Comparison of ENCODE assay signal across 26 cellular contexts in the genomic region with DNA sequence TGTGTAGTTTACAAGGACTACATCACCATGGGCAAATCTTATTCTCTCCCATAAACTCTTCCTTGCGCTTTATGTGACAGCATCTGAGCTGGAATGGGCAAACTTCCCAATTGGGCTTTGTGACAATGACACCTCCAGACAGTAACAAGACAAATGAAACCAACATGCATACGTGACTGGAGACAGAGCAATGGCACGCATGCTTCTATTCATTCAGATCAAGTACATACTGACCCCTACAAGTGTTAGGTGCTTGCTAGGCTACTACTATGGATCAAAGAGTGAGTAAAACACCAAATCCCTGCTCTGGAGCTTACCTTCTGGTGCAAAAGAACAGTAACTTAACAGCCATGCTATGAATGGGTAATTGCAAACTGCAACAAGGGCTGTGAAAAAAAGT.
"Had no signal": no experiment of that assay in that cellular context is flagged by ENCODE, and none has a peak within 500 bp of the region (broad histone marks: within the 10 kb centered on the region; RNA-seq: fewer than 3 reads in every experiment).

No MANE protein-coding gene starts in this region.

- H3K36me3 ChIP-seq: neural progenitor cell, pancreas, prostate gland, right lobe of liver, sigmoid colon, stomach, thoracic aorta, thyroid gland, tibial nerve, upper lobe of right lung, uterus had no signal

- DNase-seq: naive thymus-derived CD4-positive, alpha-beta T cell; natural killer cell; pancreas; retina; right cardiac atrium; right lobe of liver; sigmoid colon; small intestine; stimulated activated CD4-positive, alpha-beta T cell treated with anti-CD3 and anti-CD28 coated beads, Interleukin-15, amount 100 ng/mL, for 24 hours; stimulated activated CD4-positive, alpha-beta T cell treated with anti-CD3 and anti-CD28 coated beads, Interleukin-2, amount 100 ng/mL, for 24 hours; stimulated activated CD4-positive, alpha-beta T cell treated with anti-CD3 and anti-CD28 coated beads, Interleukin-2, amount 100 ng/mL, for 48 hours; stimulated activated CD4-positive, alpha-beta T cell treated with anti-CD3 and anti-CD28 coated beads, Interleukin-4, amount 100 ng/mL, for 24 hours; stimulated activated naive B cell treated with anti-CD40 and anti-IgM and Interleukin-4, amounts not matched to agents 10 μg/mL and 1 μg/mL and 100 μg/mL, for 72 hours; stimulated activated naive CD4-positive, alpha-beta T cell treated with Interleukin-2 at 50 U/mL for 16 hours; stomach; thyroid gland; upper lobe of right lung; uterus had no signal

- H3K27ac Mint-ChIP-seq: naive thymus-derived CD4-positive, alpha-beta T cell; natural killer cell; nephron; neural progenitor cell; stimulated activated effector memory CD8-positive, alpha-beta T cell treated with anti-CD3 and anti-CD28 coated beads, Interleukin-12 subunit alpha, Interleukin-12 subunit beta, amount 100 ng/mL, for 72 hours; stimulated activated naive B cell treated with anti-CD40 and anti-IgM and Interleukin-4, amounts not matched to agents 10 μg/mL and 1 μg/mL and 100 μg/mL, for 72 hours; stimulated activated naive CD8-positive, alpha-beta T cell treated with anti-CD3 and anti-CD28 coated beads, Interleukin-15, Interleukin-2, amounts not matched to agents 100 ng/mL and 50 ng/mL, for 24 hours; type B pancreatic cell had no signal

- ATAC-seq: naive thymus-derived CD4-positive, alpha-beta T cell; natural killer cell; pancreas; stimulated activated effector memory CD8-positive, alpha-beta T cell treated with anti-CD3 and anti-CD28 coated beads, Interleukin-12 subunit alpha, Interleukin-12 subunit beta, amount 100 ng/mL, for 72 hours; stimulated activated naive B cell treated with anti-CD40 and anti-IgM and Interleukin-4, amounts not matched to agents 10 μg/mL and 1 μg/mL and 100 μg/mL, for 72 hours; upper lobe of right lung had no signal

- H3K27ac ChIP-seq: neural progenitor cell, pancreas, prostate gland, right lobe of liver, sigmoid colon, stomach, thoracic aorta, thyroid gland, tibial nerve, upper lobe of right lung, uterus had no signal

- FAIRE-seq: pancreas, small intestine had no signal

- H3K4me1 ChIP-seq: neural progenitor cell, pancreas, prostate gland, right lobe of liver, thyroid gland, upper lobe of right lung, uterus had no signal

- H3K9me3 Mint-ChIP-seq: naive thymus-derived CD4-positive, alpha-beta T cell; natural killer cell; nephron; neural progenitor cell; stimulated activated effector memory CD8-positive, alpha-beta T cell treated with anti-CD3 and anti-CD28 coated beads, Interleukin-12 subunit alpha, Interleukin-12 subunit beta, amount 100 ng/mL, for 72 hours; stimulated activated naive B cell treated with anti-CD40 and anti-IgM and Interleukin-4, amounts not matched to agents 10 μg/mL and 1 μg/mL and 100 μg/mL, for 72 hours; stimulated activated naive CD8-positive, alpha-beta T cell treated with anti-CD3 and anti-CD28 coated beads, Interleukin-15, Interleukin-2, amounts not matched to agents 100 ng/mL and 50 ng/mL, for 24 hours; type B pancreatic cell had no signal

- H3K27me3 ChIP-seq: neural progenitor cell, pancreas, right lobe of liver, sigmoid colon, stomach, thyroid gland, tibial nerve, upper lobe of right lung, uterus had no signal

- H3K36me3 Mint-ChIP-seq: natural killer cell, neural progenitor cell had no signal

- H3K9ac ChIP-seq: neural progenitor cell had no signal

- H3K4me3 Mint-ChIP-seq: naive thymus-derived CD4-positive, alpha-beta T cell; natural killer cell; nephron; neural progenitor cell; stimulated activated effector memory CD8-positive, alpha-beta T cell treated with anti-CD3 and anti-CD28 coated beads, Interleukin-12 subunit alpha, Interleukin-12 subunit beta, amount 100 ng/mL, for 72 hours; stimulated activated naive B cell treated with anti-CD40 and anti-IgM and Interleukin-4, amounts not matched to agents 10 μg/mL and 1 μg/mL and 100 μg/mL, for 72 hours; stimulated activated naive CD8-positive, alpha-beta T cell treated with anti-CD3 and anti-CD28 coated beads, Interleukin-15, Interleukin-2, amounts not matched to agents 100 ng/mL and 50 ng/mL, for 24 hours; type B pancreatic cell had no signal

- H3K27me3 Mint-ChIP-seq: naive thymus-derived CD4-positive, alpha-beta T cell; stimulated activated naive B cell treated with anti-CD40 and anti-IgM and Interleukin-4, amounts not matched to agents 10 μg/mL and 1 μg/mL and 100 μg/mL, for 72 hours; stimulated activated naive CD8-positive, alpha-beta T cell treated with anti-CD3 and anti-CD28 coated beads, Interleukin-15, Interleukin-2, amounts not matched to agents 100 ng/mL and 50 ng/mL, for 24 hours had no signal

- H3K9me3 ChIP-seq: pancreas, prostate gland, right lobe of liver, sigmoid colon, stomach, thoracic aorta, thyroid gland, tibial nerve, upper lobe of right lung, uterus had no signal

- H3K4me3 ChIP-seq: neural progenitor cell, pancreas, prostate gland, right lobe of liver, sigmoid colon, stomach, thoracic aorta, thyroid gland, tibial nerve, upper lobe of right lung, uterus had no signal
